In genomic region chr17:43531082-43531378, GRCh38 we compare ENCODE assay signal across 1 cellular context.
A peak's percentile ranks its signal among the peaks of the same experiment; 100 is the strongest.
TF ChIP-seq lines count a peak whose summit lies in the region.

No MANE protein-coding gene starts in this region.

TF ChIP-seq in HepG2, 621 proteins besides CTCF, POLR2A, EP300 and RAD21 (continued from another document and continues in another):
- TF ChIP-seq ZNF513 (CRISPR knock-in tag; conservative IDR thresholded peaks at IDR 0.05) (no peak), SALL1 (CRISPR knock-in tag; IDR thresholded peaks at IDR 0.05) (no peak), ZNF7 (CRISPR knock-in tag; IDR thresholded peaks at IDR 0.05) (peak; percentile 17; the same call in 1 of the 2 replicates), EHMT2 (IDR thresholded peaks at IDR 0.05; ENCODE audit: borderline replicate concordance, low read depth, low read length) (no peak), MAZ (IDR thresholded peaks at IDR 0.05; ENCODE audit: borderline replicate concordance, low read depth, low read length) (no peak), MAZ (CRISPR knock-in tag; IDR thresholded peaks at IDR 0.05; ENCODE audit: low read depth) (no peak), KDM5B (CRISPR knock-in tag; IDR thresholded peaks at IDR 0.05; ENCODE audit: borderline replicate concordance) (no peak), ZNF318 (CRISPR knock-in tag; IDR thresholded peaks at IDR 0.05) (no peak; the same call in 1 of the 2 replicates), SNAPC4 (CRISPR knock-in tag; IDR thresholded peaks at IDR 0.05) (peak; percentile 30), CAMTA2 (CRISPR knock-in tag; IDR thresholded peaks at IDR 0.05; ENCODE audit: borderline replicate concordance) (no peak), RELA (CRISPR knock-in tag; IDR thresholded peaks at IDR 0.05) (no peak), ZNF276 (CRISPR knock-in tag; IDR thresholded peaks at IDR 0.05; ENCODE audit: low read depth) (no peak), ATF3 (CRISPR knock-in tag; IDR thresholded peaks at IDR 0.05) (no peak), POLR2G (IDR thresholded peaks at IDR 0.05; ENCODE audit: low read depth, low read length) (peak; percentile 52), PAX8 (CRISPR knock-in tag; IDR thresholded peaks at IDR 0.05; ENCODE audit: borderline replicate concordance) (no peak), CBX5 (CRISPR knock-in tag; IDR thresholded peaks at IDR 0.05; ENCODE audit: borderline replicate concordance) (peak; percentile 2; the same call in 1 of the 2 replicates), GABPA (IDR thresholded peaks at IDR 0.05; ENCODE audit: low read depth, low read length) (no peak), GABPA (CRISPR knock-in tag; IDR thresholded peaks at IDR 0.05; ENCODE audit: low read depth) (no peak; the same call in 1 of the 2 replicates), NFIB (CRISPR knock-in tag; IDR thresholded peaks at IDR 0.05; ENCODE audit: borderline replicate concordance) (no peak), HMGXB4 (CRISPR knock-in tag; IDR thresholded peaks at IDR 0.05; ENCODE audit: borderline replicate concordance in 1 of 2, low read depth in 1 of 2) (0 out of 4 replicates have a peak, but pooled peaks of 1 of the 2 experiments have one; percentile 21), RARG (CRISPR knock-in tag; IDR thresholded peaks at IDR 0.05; ENCODE audit: low read depth) (0 out of 2 replicates have a peak, but pooled peaks have one; percentile 22), PLSCR1 (CRISPR knock-in tag; IDR thresholded peaks at IDR 0.05; ENCODE audit: borderline replicate concordance) (no peak), ZNF878 (CRISPR knock-in tag; IDR thresholded peaks at IDR 0.05) (no peak), ZNF709 (CRISPR knock-in tag; IDR thresholded peaks at IDR 0.05) (peak; percentile 15; the same call in 1 of the 2 replicates), BRD4 (CRISPR knock-in tag; IDR thresholded peaks at IDR 0.05) (no peak), ZNF543 (CRISPR knock-in tag; IDR thresholded peaks at IDR 0.05) (peak; percentile 51; the same call in 1 of the 2 replicates), ZNF749 (CRISPR knock-in tag; IDR thresholded peaks at IDR 0.05; ENCODE audit: borderline replicate concordance) (no peak), ZSCAN31 (CRISPR knock-in tag; IDR thresholded peaks at IDR 0.05; ENCODE audit: low read depth) (peak; percentile 17; the same call in 1 of the 2 replicates), NFKBIZ (CRISPR knock-in tag; IDR thresholded peaks at IDR 0.05) (no peak), ZNF205 (CRISPR knock-in tag; IDR thresholded peaks at IDR 0.05) (0 out of 2 replicates have a peak, but pooled peaks have one; percentile 7), GPBP1L1 (CRISPR knock-in tag; IDR thresholded peaks at IDR 0.05) (no peak), ZNF704 (CRISPR knock-in tag; IDR thresholded peaks at IDR 0.05; ENCODE audit: borderline replicate concordance) (no peak)
